ENCODE assay signal across 17 cellular contexts in the genomic region with DNA sequence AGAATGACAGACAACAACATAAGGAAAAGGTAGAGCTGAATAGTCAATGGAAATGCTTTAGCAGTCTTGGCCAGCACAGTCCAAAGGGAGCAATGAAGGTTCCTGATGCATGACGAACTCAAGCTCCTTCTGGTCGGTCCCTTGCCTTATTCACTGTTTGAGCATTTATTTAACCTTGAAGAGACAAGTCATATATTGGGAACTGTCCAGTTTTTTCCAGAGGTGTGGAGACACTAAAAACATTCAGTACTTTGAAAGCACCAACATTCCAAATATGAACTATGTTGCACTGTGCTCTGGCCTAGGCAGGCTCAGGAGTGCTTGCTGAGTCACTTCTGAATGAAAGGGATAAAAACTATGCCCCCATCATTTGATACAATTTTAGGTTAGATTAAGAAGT.
"Had no signal": no experiment of that assay in that cellular context is flagged by ENCODE, and none has a peak within 500 bp of the region (broad histone marks: within the 10 kb centered on the region; RNA-seq: fewer than 3 reads in every experiment).

No MANE protein-coding gene starts in this region.

- H3K4me3 ChIP-seq: upper lobe of left lung had no signal

- H3K27ac ChIP-seq: neutrophil, upper lobe of left lung had no signal

- ATAC-seq: activated CD4-positive, CD25-positive, alpha-beta regulatory T cell treated with anti-CD3 and anti-CD28 coated beads, Interleukin-2, amount 50 U/mL, for 24 hours; activated naive CD8-positive, alpha-beta T cell treated with anti-CD3 and anti-CD28 coated beads, Interleukin-2, amount 50 U/mL, for 24 hours; esophagus mucosa; natural killer cell treated with Interleukin-12 subunit alpha and Interleukin-12 subunit beta and Interleukin-15 and Interleukin-18, amount 100 ng/mL, for 72 hours had no signal

- H3K36me3 ChIP-seq: neutrophil, upper lobe of left lung had no signal

- DNase-seq: activated CD4-positive, alpha-beta T cell treated with anti-CD3 and anti-CD28 coated beads, Interleukin-2, amount 50 U/mL, for 1 hour; activated CD8-positive, alpha-beta memory T cell treated with anti-CD3 and anti-CD28 coated beads, Interleukin-2, amount 50 U/mL, for 48 hours; activated effector memory CD4-positive, alpha-beta T cell treated with Interleukin-2 at 50 U/mL for 16 hours; activated naive CD4-positive, alpha-beta T cell treated with anti-CD3 and anti-CD28 coated beads, Interleukin-2, amount 10 ng/mL, durations not matched to agents 7 days and 5 days; activated naive CD8-positive, alpha-beta T cell treated with anti-CD3 and anti-CD28 coated beads, Interleukin-2, amount 50 U/mL, for 24 hours; activated T-cell treated with anti-CD3 and anti-CD28 coated beads, Interleukin-2, amount 50 U/mL, for 48 hours; anterior cingulate cortex; effector CD8-positive, alpha-beta T cell; immature natural killer cell; posterior cingulate gyrus; T-helper 1 cell; T-helper 9 cell; upper lobe of left lung had no signal

- H3K27me3 ChIP-seq: upper lobe of left lung had no signal

- H3K9me3 ChIP-seq: neutrophil, upper lobe of left lung had no signal
